Comparison of ENCODE assay signal across 11 cellular contexts in the genomic region with DNA sequence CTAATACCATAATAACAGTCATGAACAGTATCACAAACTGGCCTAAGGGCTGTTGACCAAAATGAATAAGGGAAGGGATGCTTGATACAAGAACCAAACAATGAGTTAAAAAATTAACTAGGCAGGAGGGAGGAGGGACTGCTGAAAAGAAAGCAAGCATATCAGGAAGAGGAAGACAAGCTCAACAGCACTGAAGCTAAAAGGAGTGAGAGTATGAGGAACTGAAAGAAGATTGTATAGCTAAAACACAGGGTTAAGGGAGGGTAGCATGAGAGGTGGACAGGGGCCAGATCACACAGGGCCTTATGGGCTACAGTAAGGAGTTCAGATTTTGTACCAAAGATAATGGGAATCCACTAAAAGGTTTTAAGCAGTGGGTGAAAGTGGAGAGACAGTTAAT. TPM values are rescaled to one million over a fixed set of nuclear protein-coding genes. Genes with fewer than 3 reads are reported as not detected.
DNase-seq lines count a peak whose midpoint lies in the region; ATAC-seq and TF ChIP-seq lines count a peak whose summit lies in the region.
"Had no signal": no experiment of that assay in that cellular context is flagged by ENCODE, and none has a peak within 500 bp of the region (broad histone marks: within the 10 kb centered on the region; RNA-seq: fewer than 3 reads in every experiment).

No MANE protein-coding gene starts in this region.

- H3K36me3 ChIP-seq in mesenchymal stem cell (ENCODE audit: control insufficient read depth in 1 of 2, insufficient read depth in 2 of 2, low read depth in 1 of 2, low read length in 2 of 2) (no peaks in the 10 kb centered on the region), uterus (no peaks in the 10 kb centered on the region)

- no peak overlapping the region for H2BK5ac ChIP-seq in mesenchymal stem cell (ENCODE audit: low read depth, low read length, poor library complexity, severe bottlenecking)

- H2AK5ac ChIP-seq in mesenchymal stem cell (ENCODE audit: low read length, severe bottlenecking), result no peak overlapping the region

- H3K4ac ChIP-seq in mesenchymal stem cell (ENCODE audit: low read depth in 1 of 2, low read length in 2 of 2), result no peak overlapping the region

- intact Hi-C loops in uterus (cut with DNase I; ENCODE audit: low total_unique reads), result no loop called here

- no peak overlapping the region for H2BK12ac ChIP-seq in mesenchymal stem cell (ENCODE audit: low read length in 2 of 2)

- no peak overlapping the region for H4K91ac ChIP-seq in mesenchymal stem cell (ENCODE audit: low read length)

- H3K4me2 ChIP-seq in mesenchymal stem cell (ENCODE audit: low read length, poor library complexity, severe bottlenecking), result no peak overlapping the region

- TF ChIP-seq POLR2A in uterus (IDR thresholded peaks at IDR 0.05), result no peak

- H3K79me1 ChIP-seq in mesenchymal stem cell (replicated peaks; ENCODE audit: low read length, poor library complexity, severe bottlenecking), result no peaks in the 10 kb centered on the region

- no peak overlapping the region for H2AFZ ChIP-seq in mesenchymal stem cell (ENCODE audit: low read depth, low read length)

- peaks cover 15% of the 10 kb centered on the region for H3K27me3 Mint-ChIP-seq in type B pancreatic cell

- no peak overlapping the region for H3K9ac ChIP-seq in mesenchymal stem cell (ENCODE audit: low read length)

- ATAC-seq in GM18870 (IDR thresholded peaks at IDR 0.05; ENCODE audit: unreplicated experiment) (peak; percentile 97), GM21825 (IDR thresholded peaks at IDR 0.05; ENCODE audit: unreplicated experiment) (peak; percentile 99), HG03571 (IDR thresholded peaks at IDR 0.05; ENCODE audit: unreplicated experiment) (peak; percentile 99)
- no peak for ATAC-seq in stimulated activated naive CD8-positive, alpha-beta T cell treated with anti-CD3 and anti-CD28 coated beads, Interleukin-15, Interleukin-2, amounts not matched to agents 100 U/mL and 50 U/mL, for 24 hours

- H3K9me3 Mint-ChIP-seq in type B pancreatic cell, result no peaks in the 10 kb centered on the region

- H3K27me3 ChIP-seq in mesenchymal stem cell (ENCODE audit: control insufficient read depth in 1 of 2, insufficient read depth in 1 of 2, low read length in 2 of 2), result peaks cover 0 to 11% of the 10 kb centered on the region in 2 experiments
- H3K27me3 ChIP-seq in uterus, result no peaks in the 10 kb centered on the region

- no peak overlapping the region for H3K18ac ChIP-seq in mesenchymal stem cell (ENCODE audit: low read depth in 1 of 2, low read length in 2 of 2)

- no peak overlapping the region for H2BK15ac ChIP-seq in mesenchymal stem cell (ENCODE audit: low read depth, poor library complexity, severe bottlenecking)

- peak; percentile 67 for DNase-seq in medulla oblongata (ENCODE audit: extremely low spot score)
- DNase-seq in stimulated activated naive CD8-positive, alpha-beta T cell treated with anti-CD3 and anti-CD28 coated beads, Interleukin-15, Interleukin-2, amounts not matched to agents 100 U/mL and 50 U/mL, for 24 hours, result no peak
- DNase-seq in mesenchymal stem cell, result no peak
- no peak for DNase-seq in uterus
- no peak for DNase-seq in type B pancreatic cell (ENCODE audit: extremely low spot score, unreplicated experiment)
- DNase-seq: NCI-H1436 treated with DMSO at 0.1 percent for 48 hours had no signal

- TF ChIP-seq CTCF in uterus (IDR thresholded peaks at IDR 0.05) (no peak), type B pancreatic cell (conservative IDR thresholded peaks at IDR 0.05) (no peak)

- H4K8ac ChIP-seq in mesenchymal stem cell (ENCODE audit: low read length), result no peak overlapping the region

- H3K4me3 ChIP-seq in mesenchymal stem cell (ENCODE audit: insufficient read depth in 1 of 2, low read depth in 1 of 2, low read length in 2 of 2) (no peak overlapping the region), uterus (no peak overlapping the region)

- H3K14ac ChIP-seq in mesenchymal stem cell (ENCODE audit: low read length in 2 of 2), result no peak overlapping the region

- no peak overlapping the region for H3K23ac ChIP-seq in mesenchymal stem cell (ENCODE audit: low read length in 2 of 2)

- H3K9me3 ChIP-seq in mesenchymal stem cell (ENCODE audit: control insufficient read depth, low read length), result no peaks in the 10 kb centered on the region
- H3K9me3 ChIP-seq in uterus, result no peaks in the 10 kb centered on the region

- no peak overlapping the region for H2BK120ac ChIP-seq in mesenchymal stem cell (ENCODE audit: low read depth, low read length)

- H3K4me3 Mint-ChIP-seq in type B pancreatic cell, result no peak overlapping the region

- no peaks in the 10 kb centered on the region for H3K4me1 ChIP-seq in mesenchymal stem cell (ENCODE audit: control insufficient read depth, insufficient read depth, low read depth, low read length)
- no peaks in the 10 kb centered on the region for H3K4me1 ChIP-seq in uterus

- no peaks in the 10 kb centered on the region for H3K36me3 Mint-ChIP-seq in type B pancreatic cell

- no peak overlapping the region for H3K27ac Mint-ChIP-seq in type B pancreatic cell

- no peaks in the 10 kb centered on the region for H3K4me1 Mint-ChIP-seq in type B pancreatic cell (ENCODE audit: unreplicated experiment)

- H3K27ac ChIP-seq in mesenchymal stem cell (ENCODE audit: low read length, poor library complexity, severe bottlenecking), result no peak overlapping the region
- H3K27ac ChIP-seq in uterus, result no peak overlapping the region

RNA-seq across cellular contexts. Expression of a gene that starts 34.1 kb away (rescaled TPM):
- polyA plus RNA-seq in mesenchymal stem cell (2013, experiment 1 of 2), result 0.30 TPM
- 0.23 TPM for polyA plus RNA-seq in mesenchymal stem cell (2013, experiment 2 of 2)
- total RNA-seq in uterus (100 to 1,000 TPM in 1 of 4 donors, 10 to 100 TPM in 2, 1 to 10 TPM in 1; 6.8 to 167 (median 29.4) TPM), type B pancreatic cell (ENCODE audit: low replicate concordance) (10.4 and 39.2 TPM in 2 replicates)

RNA-seq across cellular contexts. Expression of a gene that starts 36.9 kb away (rescaled TPM):
- not detected for polyA plus RNA-seq in mesenchymal stem cell (2013, experiment 1 of 2)
- not detected for polyA plus RNA-seq in mesenchymal stem cell (2013, experiment 2 of 2)
- total RNA-seq in uterus (not detected), type B pancreatic cell (ENCODE audit: low replicate concordance) (not detected in 2 replicates)
- total RNA-seq: chondrocyte had no signal
- polyA plus RNA-seq: keratinocyte had no signal

RNA-seq across cellular contexts. Expression of a gene that starts 42.2 kb away (rescaled TPM):
- 95.3 TPM for polyA plus RNA-seq in mesenchymal stem cell (2013, experiment 1 of 2)
- polyA plus RNA-seq in mesenchymal stem cell (2013, experiment 2 of 2), result 97.2 TPM
- total RNA-seq in uterus (100 to 1,000 TPM in 3 of 4 donors, 10 to 100 TPM in 1; 53.6 to 238 (median 140) TPM), type B pancreatic cell (ENCODE audit: low replicate concordance) (89.9 and 98.6 TPM in 2 replicates)

RNA-seq across cellular contexts. Expression of a gene that starts 46.6 kb away (rescaled TPM):
- 1.1 TPM for polyA plus RNA-seq in mesenchymal stem cell (2013, experiment 1 of 2)
- 1.1 TPM for polyA plus RNA-seq in mesenchymal stem cell (2013, experiment 2 of 2)
- 10 to 100 TPM in 2 of 4 donors, 1 to 10 TPM in 2; 4.1 to 16.8 (median 9.7) TPM for total RNA-seq in uterus
- 7.4 and 14.1 TPM in 2 replicates for total RNA-seq in type B pancreatic cell (ENCODE audit: low replicate concordance)

RNA-seq across cellular contexts. Expression of a gene that starts 55.2 kb away (rescaled TPM):
- polyA plus RNA-seq in mesenchymal stem cell (2013, experiment 1 of 2), result 3,698 TPM
- 3,754 TPM for polyA plus RNA-seq in mesenchymal stem cell (2013, experiment 2 of 2)
- total RNA-seq in uterus, result 100 to 1,000 TPM; 417 to 911 (median 637) TPM
- 525 and 567 TPM in 2 replicates for total RNA-seq in type B pancreatic cell (ENCODE audit: low replicate concordance)
